15 cellular contexts compared by ENCODE assay signal in genomic region chr6:42566614-42567208, GRCh38. TPM values are rescaled to one million over a fixed set of nuclear protein-coding genes. Genes with fewer than 3 reads are reported as not detected.
DNase-seq lines count a peak whose midpoint lies in the region; ATAC-seq, FAIRE-seq and TF ChIP-seq lines count a peak whose summit lies in the region.
"Had no signal": no experiment of that assay in that cellular context is flagged by ENCODE, and none has a peak within 500 bp of the region (broad histone marks: within the 10 kb centered on the region; RNA-seq: fewer than 3 reads in every experiment).

No MANE protein-coding gene starts in this region.

- CTCF ChIA-PET in GM12878 (lab: Yijun Ruan, JAX), result interaction anchor here (0.5 to 1.6 kb wide), 2 partner anchors 19 to 482 kb away, joined by 3 to 6 read pairs; no protein-coding TSS in a partner anchor

- FAIRE-seq in GM12878 (lab: Jason Lieb, UNC), result no peak
- FAIRE-seq: D721Med had no signal

- no peak for DNase-seq in CD4-positive, CD25-positive, alpha-beta regulatory T cell
- DNase-seq in GM12878 (ENCODE audit: low read depth, low spot score) (no peak), osteocyte (ENCODE audit: extremely low spot score, unreplicated experiment) (no peak), suprapubic skin (ENCODE audit: low spot score in 2 of 2) (no peak), globus pallidus (ENCODE audit: low spot score) (no peak), HK-2 (ENCODE audit: unreplicated experiment) (no peak)
- DNase-seq: activated CD4-positive, alpha-beta T cell treated with anti-CD3 and anti-CD28 coated beads for 4 hours; cortex of kidney; MG63; midbrain; stimulated activated CD4-positive, alpha-beta T cell treated with anti-CD3 and anti-CD28 coated beads, Interleukin-4, amount 100 ng/mL, for 4 hours; SW 1271 had no signal

- 97% methylated on average over 5 of the region's 5 CpGs for WGBS in GM12878 (ENCODE audit: insufficient coverage, insufficient replicate concordance, low lambda C conversion rate, missing lambda C conversion rate)
- 94% methylated on average over 5 of the region's 5 CpGs for WGBS in suprapubic skin

- H2AFZ ChIP-seq in Loucy (ENCODE audit: low read length) (no peak overlapping the region), GM12878 (ENCODE audit: control insufficient read depth, low read depth, low read length) (no peak overlapping the region)

- H3F3A ChIP-seq in Loucy (ENCODE audit: low read depth), result no peaks in the 10 kb centered on the region; the same call in 1 of the 2 replicates

- intact Hi-C loops in GM12878 (cut with micrococcal nuclease; ENCODE audit: unreplicated experiment), result no loop called here

- no peaks in the 10 kb centered on the region for H3K9me2 ChIP-seq in Loucy (replicated peaks; ENCODE audit: low read depth, low read length)

- H3K9ac ChIP-seq in Loucy (ENCODE audit: low read depth, low read length, poor library complexity, severe bottlenecking) (no peak overlapping the region), GM12878 (ENCODE audit: control insufficient read depth, insufficient read depth, low read length) (no peak overlapping the region)

- TF ChIP-seq EP300 in GM12878 (IDR thresholded peaks at IDR 0.05; ENCODE audit: borderline replicate concordance in 1 of 2, control insufficient read depth in 1 of 2, low read depth in 2 of 2, low read length in 2 of 2) (no peak), suprapubic skin (IDR thresholded peaks at IDR 0.05) (no peak)

- peaks cover 15% of the 10 kb centered on the region for H4K20me1 ChIP-seq in Loucy (ENCODE audit: insufficient read depth, low read length, poor library complexity, severe bottlenecking)
- no peaks in the 10 kb centered on the region for H4K20me1 ChIP-seq in GM12878 (ENCODE audit: control insufficient read depth, insufficient read depth)

- TF ChIP-seq CTCF in Loucy (conservative IDR thresholded peaks at IDR 0.05; ENCODE audit: low read length), result no peak
- TF ChIP-seq CTCF in GM12878 (IDR thresholded peaks at IDR 0.05 in 2 of 3, conservative IDR thresholded peaks at IDR 0.05 in 1 of 3; ENCODE audit: control insufficient read depth in 2 of 3, extremely low read depth in 1 of 3, insufficient read depth in 1 of 3, low read depth in 3 of 3, low read length in 3 of 3), result no peak
- TF ChIP-seq CTCF in osteocyte (IDR thresholded peaks at IDR 0.05), result no peak
- TF ChIP-seq CTCF in suprapubic skin (IDR thresholded peaks at IDR 0.05), result no peak

- POLR2A ChIA-PET in GM12878 (lab: Charles Lee), result interaction anchor here (1.4 kb wide), 1 partner anchor 313 kb away, joined by 3 read pairs; the partner anchor contains the start of gene RPL7L1

- H3K79me2 ChIP-seq in Loucy (ENCODE audit: insufficient read depth, low read length), result peaks cover 75% of the 10 kb centered on the region
- peaks cover 67% of the 10 kb centered on the region for H3K79me2 ChIP-seq in GM12878 (ENCODE audit: control insufficient read depth, insufficient read depth, low read length)

- no peak overlapping the region for H3K27ac ChIP-seq in CD4-positive, CD25-positive, alpha-beta regulatory T cell (ENCODE audit: insufficient read depth, low read length, poor library complexity, severe bottlenecking)
- no peak overlapping the region for H3K27ac ChIP-seq in GM12878 (ENCODE audit: control insufficient read depth, insufficient read depth)
- H3K27ac ChIP-seq in suprapubic skin, result no peak overlapping the region

- H3K27ac Mint-ChIP-seq in CD4-positive, CD25-positive, alpha-beta regulatory T cell, result peak overlapping the region in 2 of 3 donors; percentile 51 to 93
- peak overlapping the region; percentile 34 for H3K27ac Mint-ChIP-seq in osteocyte (ENCODE audit: unreplicated experiment)

- no peaks in the 10 kb centered on the region for H3K27me3 ChIP-seq in CD4-positive, CD25-positive, alpha-beta regulatory T cell (ENCODE audit: control insufficient read depth, insufficient read depth, low read length)
- no peaks in the 10 kb centered on the region for H3K27me3 ChIP-seq in Loucy (ENCODE audit: insufficient read depth, low read length, poor library complexity, severe bottlenecking)
- no peaks in the 10 kb centered on the region for H3K27me3 ChIP-seq in GM12878 (replicated peaks in 1 of 2; ENCODE audit: control insufficient read depth in 2 of 2, insufficient read depth in 2 of 2, low read length in 1 of 2)
- no peaks in the 10 kb centered on the region for H3K27me3 ChIP-seq in suprapubic skin
- H3K27me3 ChIP-seq: MG63 had no signal

- SMC1A ChIA-PET in GM12878 (lab: Charles Lee; ENCODE audit: uncharacterized antibody, unreplicated experiment), result interaction anchor here (0.7 to 2.1 kb wide), 7 partner anchors 9 to 330 kb away, joined by 3 to 9 read pairs (median 5); partner anchors contain the start of gene RPL7L1

- RAD21 ChIA-PET in GM12878 (lab: Charles Lee; ENCODE audit: unreplicated experiment), result interaction anchor here (0.6 to 2.0 kb wide), 5 partner anchors 9 to 352 kb away, joined by 3 to 7 read pairs (median 5); no protein-coding TSS in a partner anchor

- BruUV-seq in GM12878 (replicated peaks; lab: Mats Ljungman, UMichigan), result no TSS peak

- no peak for TF ChIP-seq RAD21 in GM12878 (IDR thresholded peaks at IDR 0.05; ENCODE audit: insufficient read depth, low read depth, low read length)

- H3K9me3 Mint-ChIP-seq in CD4-positive, CD25-positive, alpha-beta regulatory T cell, result no peaks in the 10 kb centered on the region
- no peaks in the 10 kb centered on the region for H3K9me3 Mint-ChIP-seq in osteocyte (ENCODE audit: unreplicated experiment)

- peaks cover 14% of the 10 kb centered on the region for H3K36me3 Mint-ChIP-seq in CD4-positive, CD25-positive, alpha-beta regulatory T cell
- peaks cover 11% of the 10 kb centered on the region for H3K36me3 Mint-ChIP-seq in osteocyte (ENCODE audit: unreplicated experiment)

- H3K4me2 ChIP-seq in Loucy (ENCODE audit: low read depth, low read length, poor library complexity, severe bottlenecking) (peak overlapping the region; percentile 99), GM12878 (ENCODE audit: control insufficient read depth, insufficient read depth) (peak overlapping the region; percentile 83; the same call in 1 of the 2 replicates)

- H3K4me3 Mint-ChIP-seq in CD4-positive, CD25-positive, alpha-beta regulatory T cell, result peak overlapping the region; percentile 95 to 99 (median 98)
- peak overlapping the region; percentile 26 for H3K4me3 Mint-ChIP-seq in osteocyte (ENCODE audit: unreplicated experiment)

- H3K27me3 Mint-ChIP-seq in CD4-positive, CD25-positive, alpha-beta regulatory T cell, result no peaks in the 10 kb centered on the region
- no peaks in the 10 kb centered on the region for H3K27me3 Mint-ChIP-seq in osteocyte (ENCODE audit: unreplicated experiment)

- no peak for TF ChIP-seq POLR2A in GM12878 (IDR thresholded peaks at IDR 0.05; ENCODE audit: low read depth, low read length)
- TF ChIP-seq POLR2A in suprapubic skin (IDR thresholded peaks at IDR 0.05), result no peak

- no peaks in the 10 kb centered on the region for H3K36me3 ChIP-seq in CD4-positive, CD25-positive, alpha-beta regulatory T cell (ENCODE audit: control insufficient read depth, insufficient read depth, low read length)
- H3K36me3 ChIP-seq in Loucy (ENCODE audit: insufficient read depth, low read length) (no peaks in the 10 kb centered on the region), GM12878 (ENCODE audit: control insufficient read depth in 2 of 2, insufficient read depth in 2 of 2, low read length in 1 of 2) (no peaks in the 10 kb centered on the region), suprapubic skin (no peaks in the 10 kb centered on the region)
- H3K36me3 ChIP-seq: MG63 had no signal

- H3K4me1 ChIP-seq in CD4-positive, CD25-positive, alpha-beta regulatory T cell (ENCODE audit: control insufficient read depth, insufficient read depth, low read length, poor library complexity, severe bottlenecking), result peaks cover 53% of the 10 kb centered on the region
- H3K4me1 ChIP-seq in Loucy (ENCODE audit: insufficient read depth, low read length, poor library complexity, severe bottlenecking) (peaks cover 42% of the 10 kb centered on the region), GM12878 (ENCODE audit: control insufficient read depth, insufficient read depth, low read length) (peaks cover 3% of the 10 kb centered on the region), suprapubic skin (peaks cover 32% of the 10 kb centered on the region)

- in situ Hi-C loops in GM12878 (cut with MboI), result no loop called here

- no peaks in the 10 kb centered on the region for H3K9me3 ChIP-seq in CD4-positive, CD25-positive, alpha-beta regulatory T cell (ENCODE audit: control insufficient read depth in 2 of 2, low read length in 2 of 2)
- H3K9me3 ChIP-seq in Loucy (ENCODE audit: insufficient read depth, low read depth, low read length) (no peaks in the 10 kb centered on the region), GM12878 (replicated peaks; ENCODE audit: control insufficient read depth, insufficient read depth, low read length) (no peaks in the 10 kb centered on the region), suprapubic skin (no peaks in the 10 kb centered on the region)
- H3K9me3 ChIP-seq: MG63 had no signal

- H3K4me1 Mint-ChIP-seq in CD4-positive, CD25-positive, alpha-beta regulatory T cell, result peaks cover 20 to 61% (median 37%) of the 10 kb centered on the region in 4 donors
- H3K4me1 Mint-ChIP-seq in osteocyte (ENCODE audit: unreplicated experiment), result peaks cover 42% of the 10 kb centered on the region

- H3K4me3 ChIP-seq in CD4-positive, CD25-positive, alpha-beta regulatory T cell (ENCODE audit: low read depth, low read length), result peak overlapping the region; percentile 37
- H3K4me3 ChIP-seq in Loucy (ENCODE audit: low read length, poor library complexity, severe bottlenecking), result peak overlapping the region; percentile 79
- peak overlapping the region; percentile 90; the same call in 1 of the 2 replicates for H3K4me3 ChIP-seq in GM12878
- H3K4me3 ChIP-seq in suprapubic skin, result no peak overlapping the region

- no peak for ATAC-seq in CD4-positive, CD25-positive, alpha-beta regulatory T cell (ENCODE audit: low read depth in 2 of 2)
- ATAC-seq in GM12878 (no peak), HG03439 (IDR thresholded peaks at IDR 0.05; ENCODE audit: unreplicated experiment) (no peak)

RNA-seq across cellular contexts. Expression of gene UBR2, which starts 2.9 kb away (rescaled TPM):
- 50.2 TPM for total RNA-seq in CD4-positive, CD25-positive, alpha-beta regulatory T cell
- polyA plus RNA-seq in CD4-positive, CD25-positive, alpha-beta regulatory T cell, result 10 to 100 TPM in 3 of 4 donors, 1 to 10 TPM in 1; 9.9 to 12.0 (median 11.0) TPM
- 83.3 and 89.2 TPM in 2 replicates for total RNA-seq in GM12878 (2013; cell fraction: nucleolus; rRNA removed)
- 12.3 and 16.2 TPM in 2 replicates for total RNA-seq in GM12878 (2014; rRNA removed)
- total RNA-seq in GM12878 (2014; rRNA removed; fragmentation: Illumina TruSeq; extraction: Trizol), result 14.1 and 14.9 TPM in 2 replicates
- total RNA-seq in GM12878 (2021), result 14.2 and 14.3 TPM in 2 replicates
- polyA plus RNA-seq in GM12878 (2011; ENCODE audit: low read depth), result 7.4 TPM
- polyA plus RNA-seq in GM12878 (2011; rRNA removed), result 18.4 and 24.9 TPM in 2 replicates
- polyA plus RNA-seq in GM12878 (2011; cell fraction: cytosol; rRNA removed), result 7.3 and 8.6 TPM in 2 replicates
- polyA plus RNA-seq in GM12878 (2011; cell fraction: nucleus; rRNA removed), result 19.8 and 20.7 TPM in 2 replicates
- polyA plus RNA-seq in GM12878 (2012), result 8.6 and 11.7 TPM in 2 replicates
- polyA plus RNA-seq in GM12878 (2014; fragmentation: Illumina TruSeq; extraction: Trizol), result 10.6 and 14.1 TPM in 2 replicates
- polyA plus RNA-seq in GM12878 (2014; fragmentation: Nextera tagmentation; extraction: Ambion mirVana), result 1 to 10 TPM; 2.3 to 5.9 TPM
- 7.2 and 8.7 TPM in 2 replicates for polyA plus RNA-seq in GM12878 (2014; rRNA removed)
- polyA plus RNA-seq in GM12878 (2016; fragmentation: Nextera tagmentation; extraction: Ambion mirVana), result 1 to 10 TPM; 8.0 to 8.2 TPM
- polyA minus RNA-seq in GM12878 (2011; rRNA and poly(A)+ RNA removed), result 21.7 and 32.4 TPM in 2 replicates
- polyA minus RNA-seq in GM12878 (2011; cell fraction: cytosol; rRNA and poly(A)+ RNA removed), result 6.9 and 8.4 TPM in 2 replicates
- 12.6 and 18.4 TPM in 2 replicates for polyA minus RNA-seq in GM12878 (2011; cell fraction: nucleus; rRNA and poly(A)+ RNA removed)
- total RNA-seq in osteocyte, result 29.3 and 32.8 TPM in 2 replicates
- total RNA-seq in suprapubic skin, result 10 to 100 TPM; 18.5 to 37.9 (median 26.1) TPM
